1 cellular context compared by ENCODE assay signal in the genomic region with DNA sequence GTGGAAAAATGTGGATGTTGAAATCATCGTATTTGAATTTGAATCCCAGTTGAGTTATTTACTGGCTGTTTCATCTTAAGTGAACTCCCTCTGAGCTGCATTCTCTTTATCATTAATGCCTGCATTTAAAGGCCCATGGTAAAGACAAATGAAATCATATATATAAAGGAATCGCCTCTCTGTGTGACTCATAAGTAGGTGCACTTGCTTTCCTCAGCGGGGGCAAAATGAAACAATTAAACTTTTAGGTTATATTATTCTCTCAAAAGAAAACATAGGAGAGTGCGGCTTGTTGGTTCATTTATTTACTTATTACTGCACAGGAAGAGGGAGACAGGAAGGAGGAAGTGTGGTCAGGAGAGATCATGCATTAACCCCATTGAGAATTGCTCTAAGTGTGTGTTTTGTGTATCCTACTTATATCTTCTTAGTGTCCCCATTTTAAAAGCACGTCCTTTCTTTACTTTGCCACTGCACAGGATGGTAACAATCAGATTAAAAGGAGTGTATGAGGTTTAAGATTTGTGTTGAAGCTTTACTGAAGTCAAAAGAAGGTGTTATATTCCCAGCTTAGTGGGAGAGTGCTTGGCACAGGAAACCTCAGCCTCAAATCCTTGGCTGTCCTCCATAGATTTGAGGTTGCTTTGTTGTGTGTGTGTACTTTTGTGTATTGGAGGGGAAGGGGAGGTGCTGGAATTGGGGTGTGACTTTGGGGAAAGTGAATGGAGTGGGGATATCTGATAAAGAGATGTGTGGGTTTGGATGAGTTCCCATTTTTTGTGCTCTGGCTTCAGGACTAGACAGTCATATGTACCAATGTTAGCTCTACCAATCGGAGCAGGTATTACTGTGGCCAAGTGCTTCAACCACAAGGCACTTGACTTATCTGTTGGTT.
TF ChIP-seq lines count a peak whose summit lies in the region.

No MANE protein-coding gene starts in this region.

TF ChIP-seq in GM12878, 131 proteins besides CTCF, POLR2A, EP300 and RAD21 (continued from another document):
- TF ChIP-seq, protein P1, sequence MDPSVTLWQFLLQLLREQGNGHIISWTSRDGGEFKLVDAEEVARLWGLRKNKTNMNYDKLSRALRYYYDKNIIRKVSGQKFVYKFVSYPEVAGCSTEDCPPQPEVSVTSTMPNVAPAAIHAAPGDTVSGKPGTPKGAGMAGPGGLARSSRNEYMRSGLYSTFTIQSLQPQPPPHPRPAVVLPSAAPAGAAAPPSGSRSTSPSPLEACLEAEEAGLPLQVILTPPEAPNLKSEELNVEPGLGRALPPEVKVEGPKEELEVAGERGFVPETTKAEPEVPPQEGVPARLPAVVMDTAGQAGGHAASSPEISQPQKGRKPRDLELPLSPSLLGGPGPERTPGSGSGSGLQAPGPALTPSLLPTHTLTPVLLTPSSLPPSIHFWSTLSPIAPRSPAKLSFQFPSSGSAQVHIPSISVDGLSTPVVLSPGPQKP (IDR thresholded peaks at IDR 0.05; ENCODE audit: low read depth, low read length), result no peak
- no peak for TF ChIP-seq SREBF1 (IDR thresholded peaks at IDR 0.05; ENCODE audit: low read length)
- no peak for TF ChIP-seq HDAC2 (IDR thresholded peaks at IDR 0.05)
- no peak for TF ChIP-seq YY1 (IDR thresholded peaks at IDR 0.05; ENCODE audit: low read depth, low read length)
- no peak for TF ChIP-seq E2F4 (IDR thresholded peaks at IDR 0.05; ENCODE audit: low read depth, low read length)
- no peak for TF ChIP-seq SP1 (IDR thresholded peaks at IDR 0.05; ENCODE audit: low read depth, low read length)
- no peak for TF ChIP-seq SMAD1 (IDR thresholded peaks at IDR 0.05; ENCODE audit: low read depth, partially characterized antibody)
- TF ChIP-seq CHD4 (IDR thresholded peaks at IDR 0.05), result no peak
- TF ChIP-seq WRNIP1 (IDR thresholded peaks at IDR 0.05; ENCODE audit: borderline replicate concordance, low read depth, low read length), result no peak
